2 cellular contexts compared by ENCODE assay signal in the genomic region with DNA sequence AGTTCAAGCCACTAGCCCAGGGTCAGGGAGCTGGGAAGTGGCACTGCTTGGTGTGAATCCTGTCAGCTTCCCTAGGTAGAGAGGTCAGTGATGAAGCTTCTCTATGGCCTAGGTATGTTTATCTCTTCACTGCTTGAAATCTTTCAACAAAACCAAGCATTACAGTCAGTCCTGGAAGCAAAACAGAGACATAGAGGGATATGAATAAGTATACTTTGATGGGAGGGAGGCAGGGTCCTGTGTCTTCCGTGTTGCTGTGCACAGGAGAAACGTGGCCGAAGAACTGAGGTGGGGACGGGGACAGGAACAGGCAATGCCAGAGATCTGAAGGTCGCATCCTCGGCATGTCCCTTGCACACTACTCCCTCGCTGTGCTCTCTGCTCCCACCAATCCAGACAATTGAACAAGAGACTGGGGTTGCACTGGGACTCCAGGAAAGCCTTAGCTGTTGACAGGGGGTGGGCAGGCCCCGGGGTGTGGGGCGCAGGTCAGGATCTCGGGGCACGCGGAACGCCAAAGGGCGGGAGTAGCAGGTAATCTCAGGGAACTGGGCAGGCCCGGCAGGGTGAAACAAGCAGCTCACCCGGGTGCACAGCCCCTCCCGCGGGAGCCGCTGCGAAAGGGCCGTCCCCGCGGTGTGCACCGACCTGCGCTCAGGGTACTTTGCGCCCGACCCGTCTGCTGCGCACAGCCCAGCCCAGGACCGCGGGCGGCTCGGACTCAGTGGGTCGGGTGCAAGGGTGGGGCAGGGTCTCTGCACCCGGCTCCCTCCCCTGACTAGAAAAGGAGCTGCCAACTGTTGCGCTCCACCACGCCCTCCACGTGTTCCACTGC.
TF ChIP-seq lines count a peak whose summit lies in the region.

A gene (plus strand): TSS at position 810 of the 835 bp plus-strand sequence. CDS start 71 bp downstream, outside the sequence.

TF ChIP-seq in HEK293, 187 proteins besides CTCF, POLR2A, EP300 and RAD21:
- TF ChIP-seq SCRT2 (tag by site-specific recombination; IDR thresholded peaks at IDR 0.05), result peak; percentile 49; the same call in 1 of the 2 replicates
- no peak for TF ChIP-seq PRDM1 (tag by site-specific recombination; IDR thresholded peaks at IDR 0.05)

TF ChIP-seq in GM12878, 131 proteins besides CTCF, POLR2A, EP300 and RAD21:
- TF ChIP-seq LARP7 (IDR thresholded peaks at IDR 0.05), result 0 out of 2 replicates have a peak, but pooled peaks have one; percentile 54
- no peak for TF ChIP-seq HDAC2 (IDR thresholded peaks at IDR 0.05)
- TF ChIP-seq IKZF1 (conservative IDR thresholded peaks at IDR 0.05), result no peak
